Comparison of ENCODE assay signal across 1 cellular context in genomic region chr3:111863942-111864341, GRCh38.
TF ChIP-seq lines count a peak whose summit lies in the region.

No MANE protein-coding gene starts in this region.

TF ChIP-seq in HCT116, 20 proteins besides CTCF, POLR2A, EP300 and RAD21 (continued from another document):
- peak; percentile 55; the same call in 1 of the 2 replicates for TF ChIP-seq SRF (IDR thresholded peaks at IDR 0.05; ENCODE audit: low read depth)
- no peak for TF ChIP-seq ZFX (IDR thresholded peaks at IDR 0.05)
- TF ChIP-seq SP1 (IDR thresholded peaks at IDR 0.05; ENCODE audit: low read depth) = no peak
- TF ChIP-seq ATF3 (IDR thresholded peaks at IDR 0.05) = no peak
- no peak for TF ChIP-seq CEBPB (IDR thresholded peaks at IDR 0.05; ENCODE audit: low read depth)
- no peak for TF ChIP-seq SIN3A (IDR thresholded peaks at IDR 0.05; ENCODE audit: low read depth)
- no peak for TF ChIP-seq MAX (IDR thresholded peaks at IDR 0.05)
- TF ChIP-seq EZH2phosphoT487 (IDR thresholded peaks at IDR 0.05; ENCODE audit: borderline replicate concordance) = no peak
- 0 out of 2 replicates have a peak, but pooled peaks have one; percentile 10 for TF ChIP-seq FOSL1 (IDR thresholded peaks at IDR 0.05; ENCODE audit: low read depth)
- no peak for TF ChIP-seq ZNF274 (IDR thresholded peaks at IDR 0.05; ENCODE audit: low read depth, low read length)
- no peak for TF ChIP-seq ELF1 (IDR thresholded peaks at IDR 0.05; ENCODE audit: borderline replicate concordance, low read depth)
- TF ChIP-seq TCF7L2 (IDR thresholded peaks at IDR 0.05; ENCODE audit: borderline replicate concordance, extremely low read depth, insufficient read depth, insufficient read length) = peak; percentile 24
- TF ChIP-seq JUND (IDR thresholded peaks at IDR 0.05) = peak; percentile 28; the same call in 1 of the 2 replicates
- TF ChIP-seq YY1 (IDR thresholded peaks at IDR 0.05; ENCODE audit: extremely low read depth, insufficient replicate concordance, low read depth, low read length) = no peak
- peak; percentile 19; the same call in 1 of the 2 replicates for TF ChIP-seq POLR2AphosphoS5 (IDR thresholded peaks at IDR 0.05; ENCODE audit: low read depth, low read length)
- no peak for TF ChIP-seq EZH2 (IDR thresholded peaks at IDR 0.05)
- TF ChIP-seq CBX3 (IDR thresholded peaks at IDR 0.05; ENCODE audit: low read depth) = no peak
TF ChIP-seq in HCT116: peak in this region for 5.
